In genomic region chr1:45954401-45954847, GRCh38 we compare ENCODE assay signal across 9 cellular contexts.
DNase-seq lines count a peak whose midpoint lies in the region; ATAC-seq and TF ChIP-seq lines count a peak whose summit lies in the region.
"Had no signal": no experiment of that assay in that cellular context is flagged by ENCODE, and none has a peak within 500 bp of the region (broad histone marks: within the 10 kb centered on the region; RNA-seq: fewer than 3 reads in every experiment).

No MANE protein-coding gene starts in this region.

- peaks cover 20% of the 10 kb centered on the region for H3K4me1 ChIP-seq in muscle layer of colon (ENCODE audit: insufficient read depth, low read length)

- DNase-seq in BJ (ENCODE audit: low read depth): peak; percentile 38
- peak; percentile 30 for DNase-seq in NCI-H2196 (lab: John Stamatoyannopoulos, UW; ENCODE audit: unreplicated experiment)
- no peak for DNase-seq in T1000 (lab: John Stamatoyannopoulos, UW)
- DNase-seq in amygdala (lab: John Stamatoyannopoulos, UW): no peak
- DNase-seq in NCI-H1048 (lab: John Stamatoyannopoulos, UW): no peak
- DNase-seq: stimulated activated naive CD4-positive, alpha-beta T cell treated with Interleukin-2 at 50 U/mL for 16 hours had no signal

- H3K9me3 ChIP-seq in muscle layer of colon (ENCODE audit: low read length): no peaks in the 10 kb centered on the region

- ATAC-seq in esophagus mucosa: peak; percentile 79
- no peak for ATAC-seq in GM18520 (IDR thresholded peaks at IDR 0.05; ENCODE audit: unreplicated experiment)

- no peak overlapping the region for H3K9ac ChIP-seq in muscle layer of colon (ENCODE audit: low read length)

- no peaks in the 10 kb centered on the region for H3K27me3 ChIP-seq in BJ (ENCODE audit: control insufficient read depth, insufficient read depth, low read length)
- no peaks in the 10 kb centered on the region for H3K27me3 ChIP-seq in muscle layer of colon (ENCODE audit: control insufficient read depth in 1 of 2, insufficient read depth in 2 of 2, low read length in 2 of 2)

- no peak for TF ChIP-seq CTCF in BJ (IDR thresholded peaks at IDR 0.05; ENCODE audit: insufficient read depth, low read depth, low read length)

- POLR2A ChIA-PET in BJ (lab: Charles Lee): no interaction called here

- H3K27ac ChIP-seq in muscle layer of colon (ENCODE audit: low read depth, low read length): peak overlapping the region; percentile 2

- CTCF ChIA-PET in BJ (lab: Yijun Ruan, JAX): interaction anchor here (1.2 kb wide), 1 partner anchor 269 kb away, joined by 4 read pairs; no protein-coding TSS in a partner anchor

- H3K4me3 ChIP-seq in BJ (ENCODE audit: low read depth, low read length) (no peak overlapping the region), muscle layer of colon (ENCODE audit: low read depth in 1 of 2, low read length in 2 of 2) (peak overlapping the region in 1 of 2 donors; percentile 41)

- H3K36me3 ChIP-seq in BJ (ENCODE audit: control insufficient read depth, insufficient read depth, low read length) (no peaks in the 10 kb centered on the region), muscle layer of colon (ENCODE audit: insufficient read depth, low read length) (no peaks in the 10 kb centered on the region)

Comparison
In these comparisons a context has a peak if more than half of its experiments do, and no peak if none do; other contexts are left out.
1. DNase-seq: peak in BJ (single experiment) and NCI-H2196 (single experiment); none in T1000 (single experiment), amygdala (0 of 56) and NCI-H1048 (single experiment).